In the genomic region with DNA sequence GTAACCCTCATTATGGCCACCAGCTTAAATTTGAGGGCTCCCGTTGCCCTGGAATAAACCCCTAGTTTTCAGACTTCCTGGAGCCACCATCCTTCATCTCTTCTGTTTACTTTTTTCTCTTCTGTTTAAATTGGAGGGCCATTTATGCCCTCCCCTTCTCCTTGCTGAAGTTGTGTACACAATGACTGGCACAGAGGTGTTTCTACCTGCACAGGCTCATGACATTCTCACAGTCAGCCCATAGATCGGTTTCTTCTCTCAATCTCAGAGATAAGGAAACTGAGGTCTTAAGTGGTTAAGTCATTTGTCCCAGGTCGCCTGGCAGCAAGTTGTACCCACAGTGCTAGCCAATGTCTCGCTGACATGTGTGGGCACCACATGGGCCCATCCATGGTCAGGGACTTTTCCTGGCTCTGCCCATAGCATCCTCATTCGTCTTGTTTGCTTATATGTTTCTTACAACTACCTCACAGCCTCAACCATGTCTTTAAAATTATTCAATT, we compare ENCODE assay signal across 13 cellular contexts.
DNase-seq lines count a peak whose midpoint lies in the region; ATAC-seq and TF ChIP-seq lines count a peak whose summit lies in the region.
"Had no signal": no experiment of that assay in that cellular context is flagged by ENCODE, and none has a peak within 500 bp of the region (broad histone marks: within the 10 kb centered on the region; RNA-seq: fewer than 3 reads in every experiment).

No MANE protein-coding gene starts in this region.

- H3K36me3 ChIP-seq in hepatocyte (replicated peaks; ENCODE audit: insufficient read depth, low read depth) (no peaks in the 10 kb centered on the region), prostate gland (no peaks in the 10 kb centered on the region)
- H3K36me3 ChIP-seq: neutrophil, Peyer's patch had no signal

- no peaks in the 10 kb centered on the region for H3K79me2 ChIP-seq in hepatocyte

- no peaks in the 10 kb centered on the region for H3K9me2 ChIP-seq in hepatocyte (replicated peaks; ENCODE audit: insufficient read depth)

- H3K4me3 ChIP-seq in hepatocyte (no peak overlapping the region), prostate gland (no peak overlapping the region)
- H3K4me3 ChIP-seq: Peyer's patch, skin epidermis had no signal

- 59% methylated on average over 5 of the region's 5 CpGs for WGBS in hepatocyte (ENCODE audit: low lambda C conversion rate, missing lambda C conversion rate)
- 39% methylated on average over 5 of the region's 5 CpGs for WGBS in prostate gland

- H3K27ac ChIP-seq in hepatocyte, result peak overlapping the region; percentile 87
- peak overlapping the region; percentile 68 to 71 for H3K27ac ChIP-seq in prostate gland
- H3K27ac ChIP-seq: neutrophil, Peyer's patch, skin epidermis had no signal

- H2AFZ ChIP-seq in hepatocyte, result no peak overlapping the region

- H3K4me1 ChIP-seq in hepatocyte (ENCODE audit: insufficient read depth) (peaks cover 20% of the 10 kb centered on the region), prostate gland (replicated peaks) (peaks cover 4% of the 10 kb centered on the region)
- H3K4me1 ChIP-seq: Peyer's patch had no signal

- TF ChIP-seq POLR2A in prostate gland (IDR thresholded peaks at IDR 0.05), result no peak

- TF ChIP-seq CTCF in hepatocyte (IDR thresholded peaks at IDR 0.05; ENCODE audit: poor library complexity) (no peak), prostate gland (IDR thresholded peaks at IDR 0.05) (no peak)

- ATAC-seq in HG03039 (IDR thresholded peaks at IDR 0.05; ENCODE audit: unreplicated experiment), result no peak

- intact Hi-C loops in prostate gland (cut with DNase I), result no loop called here

- peak overlapping the region; percentile 29 for H3K4me2 ChIP-seq in hepatocyte

- no peaks in the 10 kb centered on the region for H4K20me1 ChIP-seq in hepatocyte (ENCODE audit: insufficient read depth, poor library complexity, severe bottlenecking)

- H3K27me3 ChIP-seq in hepatocyte (no peaks in the 10 kb centered on the region), prostate gland (replicated peaks; ENCODE audit: insufficient read depth) (no peaks in the 10 kb centered on the region)
- H3K27me3 ChIP-seq: neutrophil, Peyer's patch had no signal

- no peaks in the 10 kb centered on the region for H3K9me3 ChIP-seq in hepatocyte (ENCODE audit: low read depth)
- no peaks in the 10 kb centered on the region for H3K9me3 ChIP-seq in prostate gland
- H3K9me3 ChIP-seq: neutrophil, Peyer's patch had no signal

- peak; percentile 40 for DNase-seq in G401 (ENCODE audit: low spot score)
- DNase-seq in NCI-H2029 treated with DMSO at 0.1 percent for 48 hours (lab: John Stamatoyannopoulos, UW), result peak; percentile 86
- DNase-seq in hepatocyte (ENCODE audit: low spot score), result peak; percentile 43
- DNase-seq in prostate gland (ENCODE audit: low spot score), result peak; percentile 82
- no peak for DNase-seq in stimulated activated CD8-positive, alpha-beta memory T cell treated with anti-CD3 and anti-CD28 coated beads, Interleukin-4, amount 100 ng/mL, for 48 hours
- no peak for DNase-seq in iPS-NIHi7 (ENCODE audit: extremely low spot score)
- DNase-seq: activated B cell treated with CpG ODN at 0.5 μM for 24 hours; activated naive CD4-positive, alpha-beta T cell; NCI-H2227 treated with DMSO at 0.1 percent for 48 hours; Peyer's patch had no signal

- in situ Hi-C loops in G401 (cut with HindIII; ENCODE audit: low sequenced_read_pairs), result no loop called here

Comparison
In these comparisons a context has a peak if more than half of its experiments do, and no peak if none do; other contexts are left out.
1. DNase-seq: peak in G401 (single experiment), NCI-H2029 treated with DMSO at 0.1 percent for 48 hours (single experiment), hepatocyte (single experiment) and prostate gland (single experiment); none in stimulated activated CD8-positive, alpha-beta memory T cell treated with anti-CD3 and anti-CD28 coated beads, Interleukin-4, amount 100 ng/mL, for 48 hours (single experiment) and iPS-NIHi7 (single experiment).